Comparison of ENCODE assay signal across 8 cellular contexts in genomic region chr16:85436636-85437160, GRCh38.
DNase-seq lines count a peak whose midpoint lies in the region; ATAC-seq lines count a peak whose summit lies in the region.

No MANE protein-coding gene starts in this region.

- peaks cover 3% of the 10 kb centered on the region for H3K27me3 Mint-ChIP-seq in activated CD8-positive, alpha-beta T cell treated with anti-CD3 and anti-CD28 coated beads, Interleukin-2, amount 10 ng/mL, durations not matched to agents 7 days and 5 days (ENCODE audit: low read depth)

- H3K4me3 Mint-ChIP-seq in activated CD8-positive, alpha-beta T cell treated with anti-CD3 and anti-CD28 coated beads, Interleukin-2, amount 10 ng/mL, durations not matched to agents 7 days and 5 days: no peak overlapping the region

- CTCF ChIA-PET in activated CD8-positive, alpha-beta T cell treated with anti-CD3 and anti-CD28 coated beads, Interleukin-2, amount 10 ng/mL, durations not matched to agents 7 days and 5 days (lab: Charles Lee): interaction anchor here (1.5 kb wide), 1 partner anchor 179 kb away, joined by 5 read pairs; no protein-coding TSS in a partner anchor

- peak overlapping the region; percentile 13 for H3K27ac ChIP-seq in iPS-20b (ENCODE audit: low read length)
- peak overlapping the region in 14 of 21 experiments; percentile 34 to 84 (median 65) for H3K27ac ChIP-seq in skin epidermis

- ATAC-seq in activated CD8-positive, alpha-beta T cell treated with anti-CD3 and anti-CD28 coated beads, Interleukin-2, amount 10 ng/mL, durations not matched to agents 7 days and 5 days: no peak
- no peak for ATAC-seq in GM21390 (IDR thresholded peaks at IDR 0.05; ENCODE audit: unreplicated experiment)

- no peak overlapping the region for H3K27ac Mint-ChIP-seq in activated CD8-positive, alpha-beta T cell treated with anti-CD3 and anti-CD28 coated beads, Interleukin-2, amount 10 ng/mL, durations not matched to agents 7 days and 5 days

- POLR2A ChIA-PET in activated CD8-positive, alpha-beta T cell treated with anti-CD3 and anti-CD28 coated beads, Interleukin-2, amount 10 ng/mL, durations not matched to agents 7 days and 5 days (lab: Charles Lee): no interaction called here

- peaks cover 19% of the 10 kb centered on the region for H3K4me1 ChIP-seq in HAP-1
- H3K4me1 ChIP-seq in iPS-20b (ENCODE audit: insufficient read depth, low read length): peaks cover 19% of the 10 kb centered on the region

- DNase-seq in HAP-1 (ENCODE audit: low spot score in 2 of 2) (peak; percentile 60 to 88), amniotic epithelial cell (ENCODE audit: low read depth) (peak; percentile 61), NCI-H1105 (lab: John Stamatoyannopoulos, UW) (no peak), NCI-H128 (lab: John Stamatoyannopoulos, UW; ENCODE audit: unreplicated experiment) (no peak)
- DNase-seq in activated CD8-positive, alpha-beta T cell treated with anti-CD3 and anti-CD28 coated beads, Interleukin-2, amount 10 ng/mL, durations not matched to agents 7 days and 5 days: no peak

- H3K9me3 ChIP-seq in HAP-1: no peaks in the 10 kb centered on the region
- no peaks in the 10 kb centered on the region for H3K9me3 ChIP-seq in iPS-20b (ENCODE audit: insufficient read depth, low read depth, low read length)

- H3K4me3 ChIP-seq in HAP-1 (peak overlapping the region; percentile 13; the same call in 1 of the 2 replicates), iPS-20b (ENCODE audit: low read length) (peak overlapping the region; percentile 39; the same call in 1 of the 2 replicates), skin epidermis (no peak overlapping the region)

- in situ Hi-C loops in HAP-1 (cut with MboI; ENCODE audit: low sequenced_read_pairs): no loop called here

- H3K4me1 Mint-ChIP-seq in activated CD8-positive, alpha-beta T cell treated with anti-CD3 and anti-CD28 coated beads, Interleukin-2, amount 10 ng/mL, durations not matched to agents 7 days and 5 days (ENCODE audit: low read depth): no peaks in the 10 kb centered on the region

- H3K9ac ChIP-seq in iPS-20b (ENCODE audit: low read depth, low read length): peak overlapping the region; percentile 18; the same call in 1 of the 2 replicates

- no peaks in the 10 kb centered on the region for H3K36me3 Mint-ChIP-seq in activated CD8-positive, alpha-beta T cell treated with anti-CD3 and anti-CD28 coated beads, Interleukin-2, amount 10 ng/mL, durations not matched to agents 7 days and 5 days (ENCODE audit: low read depth)

- H3K9me3 Mint-ChIP-seq in activated CD8-positive, alpha-beta T cell treated with anti-CD3 and anti-CD28 coated beads, Interleukin-2, amount 10 ng/mL, durations not matched to agents 7 days and 5 days (ENCODE audit: insufficient read depth): no peaks in the 10 kb centered on the region

- H3K27me3 ChIP-seq in HAP-1 (ENCODE audit: low read depth): no peaks in the 10 kb centered on the region
- H3K27me3 ChIP-seq in iPS-20b (ENCODE audit: insufficient read depth, low read length): peaks cover 19% of the 10 kb centered on the region; the same call in 1 of the 2 replicates

- H3K36me3 ChIP-seq in HAP-1 (replicated peaks): no peaks in the 10 kb centered on the region
- H3K36me3 ChIP-seq in iPS-20b (ENCODE audit: insufficient read depth, low read depth, low read length): no peaks in the 10 kb centered on the region

Comparison
In these comparisons a context has a peak if more than half of its experiments do, and no peak if none do; other contexts are left out.
1. DNase-seq: peak in HAP-1 (2 of 2) and amniotic epithelial cell (single experiment); none in NCI-H1105 (single experiment), NCI-H128 (single experiment) and activated CD8-positive, alpha-beta T cell treated with anti-CD3 and anti-CD28 coated beads, Interleukin-2, amount 10 ng/mL, durations not matched to agents 7 days and 5 days (single experiment).
2. H3K4me3 ChIP-seq: peak in HAP-1 (single experiment) and iPS-20b (single experiment); none in skin epidermis (0 of 7).